20 cellular contexts compared by ENCODE assay signal in the genomic region with DNA sequence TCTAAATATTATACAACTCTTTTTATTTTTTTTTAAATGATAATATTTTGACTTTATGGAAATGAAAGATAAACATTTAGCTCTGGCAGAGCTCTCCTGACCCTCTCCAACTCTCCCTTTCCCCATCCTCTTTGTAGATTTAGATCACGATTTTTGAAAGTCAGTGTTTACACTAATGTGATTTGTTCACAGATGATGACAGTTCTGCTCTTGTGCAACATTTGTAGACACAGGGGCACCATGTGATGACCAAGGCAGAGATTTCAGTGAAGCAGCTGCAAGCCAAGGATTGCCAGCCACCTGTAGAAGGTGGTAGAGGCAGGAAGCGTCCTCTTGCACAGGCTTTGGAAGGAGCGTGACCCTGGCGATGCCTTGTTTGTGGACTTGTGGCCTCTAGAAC.
"Had no signal": no experiment of that assay in that cellular context is flagged by ENCODE, and none has a peak within 500 bp of the region (broad histone marks: within the 10 kb centered on the region; RNA-seq: fewer than 3 reads in every experiment).

No MANE protein-coding gene starts in this region.

- FAIRE-seq: bronchial epithelial cell, urothelium cell line had no signal

- H3K4me3 ChIP-seq: coronary artery, left lung, lung, neural progenitor cell, thyroid gland had no signal

- H3K4me3 Mint-ChIP-seq: activated CD4-positive, alpha-beta memory T cell treated with anti-CD3 and anti-CD28 coated beads for 36 hours; activated naive CD8-positive, alpha-beta T cell treated with anti-CD3 and anti-CD28 coated beads for 36 hours; endodermal cell; naive thymus-derived CD8-positive, alpha-beta T cell; neural progenitor cell; stimulated activated naive CD8-positive, alpha-beta T cell treated with anti-CD3 and anti-CD28 coated beads, Interleukin-15, Interleukin-2, amounts not matched to agents 100 ng/mL and 50 ng/mL, for 24 hours had no signal

- ATAC-seq: left lung; naive thymus-derived CD8-positive, alpha-beta T cell had no signal

- H3K27me3 Mint-ChIP-seq: activated CD4-positive, alpha-beta memory T cell treated with anti-CD3 and anti-CD28 coated beads for 36 hours had no signal

- H3K27ac Mint-ChIP-seq: activated CD4-positive, alpha-beta memory T cell treated with anti-CD3 and anti-CD28 coated beads for 36 hours; activated naive CD8-positive, alpha-beta T cell treated with anti-CD3 and anti-CD28 coated beads for 36 hours; endodermal cell; naive thymus-derived CD8-positive, alpha-beta T cell; stimulated activated naive CD8-positive, alpha-beta T cell treated with anti-CD3 and anti-CD28 coated beads, Interleukin-15, Interleukin-2, amounts not matched to agents 100 ng/mL and 50 ng/mL, for 24 hours had no signal

- H3K27ac ChIP-seq: coronary artery, left lung, neural progenitor cell, thyroid gland had no signal

- H3K4me1 ChIP-seq: left lung, thyroid gland had no signal

- H3K9ac ChIP-seq: neural progenitor cell had no signal

- H3K9me3 ChIP-seq: left lung, thyroid gland had no signal

- H2AFZ ChIP-seq: neural progenitor cell had no signal

- DNase-seq: activated CD4-positive, alpha-beta memory T cell treated with anti-CD3 and anti-CD28 coated beads for 36 hours; activated CD4-positive, alpha-beta T cell treated with anti-CD3 and anti-CD28 coated beads for 48 hours; activated naive CD4-positive, alpha-beta T cell treated with Interleukin-2 at 50 U/mL for 16 hours; activated naive CD8-positive, alpha-beta T cell treated with anti-CD3 and anti-CD28 coated beads for 36 hours; activated T-cell treated with anti-CD3 and anti-CD28 coated beads, Interleukin-2, amount 50 U/mL, for 48 hours; endodermal cell; kidney glomerular epithelial cell; left lung; naive thymus-derived CD8-positive, alpha-beta T cell; retina; stimulated activated CD4-positive, alpha-beta T cell treated with anti-CD3 and anti-CD28 coated beads, Interleukin-12 subunit alpha, Interleukin-12 subunit beta, amount 100 ng/mL, for 4 hours; stimulated activated CD4-positive, alpha-beta T cell treated with anti-CD3 and anti-CD28 coated beads, Interleukin-4, amount 100 ng/mL, for 4 hours; T-helper 2 cell; thyroid gland had no signal

- H3K9me3 Mint-ChIP-seq: activated CD4-positive, alpha-beta memory T cell treated with anti-CD3 and anti-CD28 coated beads for 36 hours; activated naive CD8-positive, alpha-beta T cell treated with anti-CD3 and anti-CD28 coated beads for 36 hours; endodermal cell; neural progenitor cell; stimulated activated naive CD8-positive, alpha-beta T cell treated with anti-CD3 and anti-CD28 coated beads, Interleukin-15, Interleukin-2, amounts not matched to agents 100 ng/mL and 50 ng/mL, for 24 hours had no signal

- H3K36me3 Mint-ChIP-seq: activated CD4-positive, alpha-beta memory T cell treated with anti-CD3 and anti-CD28 coated beads for 36 hours; activated naive CD8-positive, alpha-beta T cell treated with anti-CD3 and anti-CD28 coated beads for 36 hours; naive thymus-derived CD8-positive, alpha-beta T cell; neural progenitor cell had no signal

- H3K36me3 ChIP-seq: left lung, neural progenitor cell, thyroid gland had no signal

- H3K4me2 ChIP-seq: neural progenitor cell had no signal

- H3K4me1 Mint-ChIP-seq: activated naive CD8-positive, alpha-beta T cell treated with anti-CD3 and anti-CD28 coated beads for 36 hours; naive thymus-derived CD8-positive, alpha-beta T cell had no signal

- H3K27me3 ChIP-seq: left lung, neural progenitor cell, thyroid gland had no signal
